Comparison of ENCODE assay signal across 18 cellular contexts in genomic region chr14:74350944-74351323, GRCh38. TPM values are rescaled to one million over a fixed set of nuclear protein-coding genes. Genes with fewer than 3 reads are reported as not detected.
DNase-seq lines count a peak whose midpoint lies in the region; ATAC-seq and TF ChIP-seq lines count a peak whose summit lies in the region.
"Had no signal": no experiment of that assay in that cellular context is flagged by ENCODE, and none has a peak within 500 bp of the region (broad histone marks: within the 10 kb centered on the region; RNA-seq: fewer than 3 reads in every experiment).

No MANE protein-coding gene starts in this region.

- H3K27ac ChIP-seq in HUES64 (ENCODE audit: low read depth, low read length) (no peak overlapping the region), iPS DF 6.9 (ENCODE audit: low read length) (no peak overlapping the region), neural progenitor cell (no peak overlapping the region), sigmoid colon (no peak overlapping the region)
- H3K27ac ChIP-seq: 22Rv1, C4-2B, KMS-11 had no signal

- peaks cover 79% of the 10 kb centered on the region for H3K79me2 ChIP-seq in neural progenitor cell (ENCODE audit: low read depth)

- H3K27ac Mint-ChIP-seq in neural progenitor cell, result no peak overlapping the region

- no peaks in the 10 kb centered on the region for H3K36me3 Mint-ChIP-seq in neural progenitor cell

- H3K4me1 ChIP-seq in HUES64 (ENCODE audit: insufficient read depth, low read length), result peaks cover 27% of the 10 kb centered on the region
- no peaks in the 10 kb centered on the region for H3K4me1 ChIP-seq in iPS DF 6.9 (ENCODE audit: control insufficient read depth, insufficient read depth, low read length)
- peaks cover 50% of the 10 kb centered on the region for H3K4me1 ChIP-seq in neural progenitor cell
- H3K4me1 ChIP-seq in sigmoid colon, result no peaks in the 10 kb centered on the region

- H3K27me3 ChIP-seq in HUES64 (ENCODE audit: insufficient read depth, low read length) (no peaks in the 10 kb centered on the region), iPS DF 6.9 (ENCODE audit: control insufficient read depth, insufficient read depth, low read length) (no peaks in the 10 kb centered on the region), neural progenitor cell (no peaks in the 10 kb centered on the region), sigmoid colon (peaks cover 0 to 69% (median 24%) of the 10 kb centered on the region in 3 donors)

- H3K4me3 Mint-ChIP-seq in neural progenitor cell, result no peak overlapping the region

- H3F3A ChIP-seq in neural progenitor cell (ENCODE audit: low read depth), result peaks cover 43% of the 10 kb centered on the region

- H4K20me1 ChIP-seq in neural progenitor cell (ENCODE audit: low read depth), result no peaks in the 10 kb centered on the region

- intact Hi-C loops in sigmoid colon (cut with DNase I), result no loop called here

- no peak for ATAC-seq in HG02763 (IDR thresholded peaks at IDR 0.05; ENCODE audit: unreplicated experiment)

- H3K36me3 ChIP-seq in HUES64 (ENCODE audit: insufficient read depth, low read length) (peaks cover 1% of the 10 kb centered on the region; the same call in 1 of the 2 replicates), iPS DF 6.9 (ENCODE audit: control insufficient read depth, insufficient read depth, low read length) (no peaks in the 10 kb centered on the region), neural progenitor cell (no peaks in the 10 kb centered on the region), sigmoid colon (no peaks in the 10 kb centered on the region)
- H3K36me3 ChIP-seq: HAP-1 had no signal

- no peaks in the 10 kb centered on the region for H3K9me3 ChIP-seq in HUES64 (ENCODE audit: insufficient read depth, low read depth, low read length)
- no peaks in the 10 kb centered on the region for H3K9me3 ChIP-seq in iPS DF 6.9 (ENCODE audit: control insufficient read depth, insufficient read depth, low read length)
- H3K9me3 ChIP-seq in neural progenitor cell (ENCODE audit: low read depth), result no peaks in the 10 kb centered on the region
- H3K9me3 ChIP-seq in sigmoid colon, result no peaks in the 10 kb centered on the region
- H3K9me3 ChIP-seq: HAP-1 had no signal

- WGBS in HUES64, result 0% methylated on average over 1 of the region's 1 CpG
- WGBS in iPS DF 6.9 (ENCODE audit: insufficient coverage, insufficient read length), result no CpG with 5 or more reads among the region's 1 CpG
- 3 to 11% methylated on average over 1 of the region's 1 CpG for whole genome bisulfite sequencing in sigmoid colon, 2 donors

- peak overlapping the region; percentile 29 for H2AFZ ChIP-seq in neural progenitor cell (replicated peaks)

- peaks cover 2% of the 10 kb centered on the region for H3K27me3 Mint-ChIP-seq in neural progenitor cell (ENCODE audit: insufficient read depth, low read depth)

- H3K4me1 Mint-ChIP-seq in neural progenitor cell, result peaks cover 11% of the 10 kb centered on the region

- TF ChIP-seq CTCF in neural progenitor cell (IDR thresholded peaks at IDR 0.05), result no peak
- TF ChIP-seq CTCF in sigmoid colon (IDR thresholded peaks at IDR 0.05), result no peak

- no peaks in the 10 kb centered on the region for H3K9me3 Mint-ChIP-seq in neural progenitor cell

- peak; percentile 7 to 41 for DNase-seq in NCI-H2081 (lab: John Stamatoyannopoulos, UW)
- no peak for DNase-seq in NCI-H2081 treated with DMSO at 0.1 percent for 48 hours (lab: John Stamatoyannopoulos, UW)
- no peak for DNase-seq in iPS DF 6.9 (ENCODE audit: low read depth, low spot score)
- DNase-seq in neural progenitor cell (ENCODE audit: low spot score), result no peak
- no peak for DNase-seq in NCI-H146 (lab: John Stamatoyannopoulos, UW)
- DNase-seq in sigmoid colon, result no peak
- DNase-seq: AML-193, DMS79, NCI-H1436, Right ventricle myocardium superior, SW 1271 had no signal

- peak overlapping the region; percentile 75 for H3K4me2 ChIP-seq in neural progenitor cell
- H3K4me2 ChIP-seq: KMS-11 had no signal

- H3K9ac ChIP-seq in HUES64 (ENCODE audit: low read depth, low read length), result no peak overlapping the region
- no peak overlapping the region for H3K9ac ChIP-seq in neural progenitor cell
- H3K9ac ChIP-seq: KMS-11 had no signal

- no peak for TF ChIP-seq EP300 in sigmoid colon (IDR thresholded peaks at IDR 0.05)

- TF ChIP-seq POLR2A in sigmoid colon (IDR thresholded peaks at IDR 0.05), result no peak

- H3K4me3 ChIP-seq in HUES64 (ENCODE audit: low read length) (peak overlapping the region; percentile 92), iPS DF 6.9 (ENCODE audit: low read length) (peak overlapping the region; percentile 92; the same call in 1 of the 2 replicates), neural progenitor cell (peak overlapping the region; percentile 14), sigmoid colon (no peak overlapping the region)
- H3K4me3 ChIP-seq: HAP-1 had no signal

RNA-seq across cellular contexts. Expression of gene VRTN, which starts 2.7 kb away (rescaled TPM):
- 81.5 TPM for polyA plus RNA-seq in HUES64 (2013, experiment 1 of 2)
- polyA plus RNA-seq in HUES64 (2013, experiment 2 of 2), result 73.0 TPM
- total RNA-seq in neural progenitor cell (ENCODE audit: low replicate concordance) (7.9 and 18.6 TPM in 2 replicates), sigmoid colon (not detected)
- polyA plus RNA-seq in sigmoid colon, result under 1 TPM in 2 of 3 donors, not detected in 1; 0.23 to 0.25 TPM
- total RNA-seq: OCI-LY7, Right ventricle myocardium superior had no signal

RNA-seq across cellular contexts. Expression of gene ABCD4, which starts 48.2 kb away (rescaled TPM):
- polyA plus RNA-seq in HUES64 (2013, experiment 1 of 2), result 47.6 TPM
- polyA plus RNA-seq in HUES64 (2013, experiment 2 of 2), result 46.7 TPM
- total RNA-seq in neural progenitor cell (ENCODE audit: low replicate concordance) (66.6 and 110 TPM in 2 replicates), sigmoid colon (10 to 100 TPM; 27.6 to 50.1 (median 31.3) TPM)
- 10 to 100 TPM; 13.6 to 37.7 (median 18.0) TPM for polyA plus RNA-seq in sigmoid colon

Comparison
In these comparisons a context has a peak if more than half of its experiments do, and no peak if none do; other contexts are left out.
1. DNase-seq: peak in NCI-H2081 (2 of 2); none in NCI-H2081 treated with DMSO at 0.1 percent for 48 hours (single experiment), iPS DF 6.9 (single experiment), neural progenitor cell (single experiment), NCI-H146 (single experiment) and sigmoid colon (single experiment).
2. H3K4me3 ChIP-seq: peak in HUES64 (single experiment), iPS DF 6.9 (single experiment) and neural progenitor cell (single experiment); none in sigmoid colon (0 of 4).